ENCODE assay signal across 25 cellular contexts in the genomic region with DNA sequence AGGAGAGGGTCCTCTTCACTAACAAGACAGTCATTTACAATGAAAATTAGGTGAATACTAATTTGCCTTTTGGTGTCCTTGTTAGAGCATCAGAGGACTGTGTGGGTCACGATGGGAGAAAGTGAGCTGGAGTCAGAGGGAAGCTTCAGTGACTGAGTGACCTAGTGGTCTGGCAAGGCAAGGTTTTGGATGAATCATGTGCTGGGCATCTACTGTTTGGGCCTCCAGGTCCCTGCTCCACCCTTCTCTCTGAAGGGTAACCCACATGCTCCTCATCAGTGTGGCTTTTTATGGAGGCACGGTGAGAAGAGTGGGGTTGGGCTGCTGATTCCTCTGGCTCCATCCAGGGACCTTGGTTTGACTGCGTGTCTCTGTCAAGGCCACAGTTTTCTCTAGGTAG.
DNase-seq lines count a peak whose midpoint lies in the region; ATAC-seq and TF ChIP-seq lines count a peak whose summit lies in the region.
"Had no signal": no experiment of that assay in that cellular context is flagged by ENCODE, and none has a peak within 500 bp of the region (broad histone marks: within the 10 kb centered on the region; RNA-seq: fewer than 3 reads in every experiment).

No MANE protein-coding gene starts in this region.

- H3K36me3 ChIP-seq in MG63, result no peaks in the 10 kb centered on the region
- H3K36me3 ChIP-seq: BLaER1 treated with 17β-estradiol and CSF1 and Interleukin-3, amounts not matched to agents 10 nM and 100 nM; brain microvascular endothelial cell; tibial nerve had no signal

- H3K4me3 ChIP-seq in MG63 (no peak overlapping the region), fibroblast of mammary gland (ENCODE audit: control insufficient read depth, low read depth, low read length) (no peak overlapping the region)
- H3K4me3 ChIP-seq: BLaER1 treated with 17β-estradiol and CSF1 and Interleukin-3, amounts not matched to agents 10 nM and 100 nM; tibial nerve had no signal

- CTCF ChIA-PET in GM10248 (lab: Yijun Ruan, JAX), result interaction anchor here (1.6 kb wide), 1 partner anchor 32 kb away, joined by 4 read pairs; no protein-coding TSS in a partner anchor

- POLR2A ChIA-PET in GM10248 (lab: Yijun Ruan, JAX), result no interaction called here

- no peaks in the 10 kb centered on the region for H3K27me3 ChIP-seq in MG63
- H3K27me3 ChIP-seq: BLaER1 treated with 17β-estradiol and CSF1 and Interleukin-3, amounts not matched to agents 10 nM and 100 nM; brain microvascular endothelial cell; tibial nerve had no signal

- no peaks in the 10 kb centered on the region for H3K9me3 ChIP-seq in MG63
- H3K9me3 ChIP-seq: SK-N-SH had no signal

- intact Hi-C loops in Right ventricle myocardium inferior (cut with DNase I), result no loop called here

- no peak for ATAC-seq in HG02588 (IDR thresholded peaks at IDR 0.05; ENCODE audit: unreplicated experiment)
- ATAC-seq in Right ventricle myocardium inferior, result no peak
- no peak for ATAC-seq in GM19397 (IDR thresholded peaks at IDR 0.05; ENCODE audit: unreplicated experiment)
- ATAC-seq: T-helper 17 cell had no signal

- DNase-seq in AG08395 (ENCODE audit: low spot score) (peak; percentile 33), GM04503 (ENCODE audit: low read depth) (peak; percentile 16), MG63 (peak; percentile 43), fibroblast of mammary gland (ENCODE audit: low read depth) (peak; percentile 2), GM10248 (ENCODE audit: extremely low spot score) (no peak), Right ventricle myocardium inferior (ENCODE audit: missing footprints) (no peak)
- DNase-seq: activated CD4-positive, alpha-beta memory T cell treated with anti-CD3 and anti-CD28 coated beads, Interleukin-2, amount 10 ng/mL, durations not matched to agents 7 days and 5 days; activated CD4-positive, alpha-beta T cell treated with anti-CD3 and anti-CD28 coated beads for 1 hour; activated CD8-positive, alpha-beta memory T cell treated with anti-CD3 and anti-CD28 coated beads, Interleukin-2, amount 50 U/mL, for 4 hours; activated naive CD4-positive, alpha-beta T cell treated with anti-CD3 and anti-CD28 coated beads for 36 hours; amniotic stem cell; brain microvascular endothelial cell; COR-L47; GDM1; GOT3; immature natural killer cell; NCI-H146; NCI-H345; SK-N-SH; stimulated activated CD4-positive, alpha-beta T cell treated with anti-CD3 and anti-CD28 coated beads, Interleukin-4, amount 100 ng/mL, for 24 hours; T-helper 17 cell had no signal

- TF ChIP-seq CTCF in fibroblast of mammary gland (conservative IDR thresholded peaks at IDR 0.05; ENCODE audit: control insufficient read depth, insufficient read depth, low read depth, low read length) (no peak), GM10248 (IDR thresholded peaks at IDR 0.05; ENCODE audit: control extremely low read depth, extremely low read depth, low read depth, missing control alignments) (no peak)

Comparison
In these comparisons a context has a peak if more than half of its experiments do, and no peak if none do; other contexts are left out.
1. DNase-seq: peak in AG08395 (single experiment), GM04503 (single experiment), MG63 (single experiment) and fibroblast of mammary gland (single experiment); none in GM10248 (single experiment) and Right ventricle myocardium inferior (single experiment).